9 cellular contexts compared by ENCODE assay signal in genomic region chr1:169487153-169487552, GRCh38. TPM values are rescaled to one million over a fixed set of nuclear protein-coding genes. Genes with fewer than 3 reads are reported as not detected.
DNase-seq lines count a peak whose midpoint lies in the region; ATAC-seq, FAIRE-seq and TF ChIP-seq lines count a peak whose summit lies in the region.
"Had no signal": no experiment of that assay in that cellular context is flagged by ENCODE, and none has a peak within 500 bp of the region (broad histone marks: within the 10 kb centered on the region; RNA-seq: fewer than 3 reads in every experiment).

No MANE protein-coding gene starts in this region.

- POLR2A ChIA-PET in GM10248 (lab: Yijun Ruan, JAX) = no interaction called here

- no peaks in the 10 kb centered on the region for H3K36me3 ChIP-seq in ACC112 (ENCODE audit: insufficient read depth, low read length)
- no peaks in the 10 kb centered on the region for H3K36me3 ChIP-seq in bronchial epithelial cell (ENCODE audit: control insufficient read depth, insufficient read depth, low read length)

- H3K4me3 ChIP-seq in ACC112 (ENCODE audit: low read depth, low read length) (peak overlapping the region; percentile 84), LNCaP clone FGC (ENCODE audit: low read depth, low read length) (peak overlapping the region; percentile 74; the same call in 1 of the 2 replicates), bronchial epithelial cell (ENCODE audit: low read depth, low read length) (no peak overlapping the region), foreskin fibroblast (ENCODE audit: low read depth in 1 of 2, low read length in 2 of 2) (no peak overlapping the region)

- no peak for TF ChIP-seq CTCF in LNCaP clone FGC (IDR thresholded peaks at IDR 0.05; ENCODE audit: control insufficient read depth, extremely low read depth, insufficient read depth)
- TF ChIP-seq CTCF in bronchial epithelial cell (IDR thresholded peaks at IDR 0.05; ENCODE audit: insufficient read depth, low read length, severe bottlenecking) = no peak
- no peak for TF ChIP-seq CTCF in natural killer cell (IDR thresholded peaks at IDR 0.05)
- TF ChIP-seq CTCF in foreskin fibroblast (IDR thresholded peaks at IDR 0.05; ENCODE audit: low read depth, low read length) = no peak
- TF ChIP-seq CTCF in GM10248 (IDR thresholded peaks at IDR 0.05; ENCODE audit: control extremely low read depth, extremely low read depth, low read depth, missing control alignments) = no peak

- H3K27ac ChIP-seq in ACC112 (ENCODE audit: low read depth, low read length) = peak overlapping the region; percentile 99

- H3K79me2 ChIP-seq in ACC112 (ENCODE audit: control insufficient read depth, insufficient read depth, low read length, unreplicated experiment) = peaks cover 30% of the 10 kb centered on the region

- ATAC-seq in natural killer cell = no peak

- FAIRE-seq in bronchial epithelial cell (lab: Jason Lieb, UNC) = no peak
- FAIRE-seq in urothelium cell line (lab: Jason Lieb, UNC) = no peak

- H3K4me1 ChIP-seq in ACC112 (ENCODE audit: control insufficient read depth, insufficient read depth, low read length, unreplicated experiment) = peaks cover 40% of the 10 kb centered on the region

- H3K27me3 ChIP-seq in ACC112 (ENCODE audit: insufficient read depth, low read length) (no peaks in the 10 kb centered on the region), bronchial epithelial cell (ENCODE audit: control insufficient read depth, insufficient read depth, low read length) (no peaks in the 10 kb centered on the region)

- no peaks in the 10 kb centered on the region for H3K27me3 Mint-ChIP-seq in natural killer cell (ENCODE audit: low read depth in 2 of 2)

- peak overlapping the region; percentile 90 to 92 for H3K27ac Mint-ChIP-seq in natural killer cell

- intact Hi-C loops in natural killer cell (cut with micrococcal nuclease) = loop anchor here (2.0 kb wide), 1 partner anchor 60 kb away; no protein-coding TSS in a partner anchor

- H3K36me3 Mint-ChIP-seq in natural killer cell = no peaks in the 10 kb centered on the region

- CTCF ChIA-PET in GM10248 (lab: Yijun Ruan, JAX) = interaction anchor here (1.6 to 1.8 kb wide), 2 partner anchors 13 to 22 kb away, joined by 3 to 4 read pairs; no protein-coding TSS in a partner anchor

- peak overlapping the region; percentile 96 for H3K4me3 Mint-ChIP-seq in natural killer cell

- DNase-seq in LNCaP clone FGC (ENCODE audit: low read depth) = no peak
- peak; percentile 26 for DNase-seq in bronchial epithelial cell (ENCODE audit: low read depth)
- DNase-seq in natural killer cell = no peak
- DNase-seq in foreskin fibroblast = no peak
- DNase-seq in NCI-H446 (lab: John Stamatoyannopoulos, UW) = no peak
- DNase-seq in GM10248 (ENCODE audit: extremely low spot score) = no peak
- no peak for DNase-seq in urothelium cell line (ENCODE audit: low spot score)
- DNase-seq: NCI-H1694 had no signal

- no peaks in the 10 kb centered on the region for H3K9me3 Mint-ChIP-seq in natural killer cell

- H2AFZ ChIP-seq in ACC112 (ENCODE audit: low read length, unreplicated experiment) = no peak overlapping the region

- H3K4me1 Mint-ChIP-seq in natural killer cell = peaks cover 31 to 39% of the 10 kb centered on the region in 2 donors

RNA-seq across cellular contexts. Expression of gene SLC19A2, which starts 1.4 kb away (rescaled TPM):
- 11.9 and 16.8 TPM in 2 replicates for total RNA-seq in bronchial epithelial cell
- total RNA-seq in natural killer cell = 1 to 10 TPM; 5.0 to 6.3 (median 5.3) TPM

RNA-seq across cellular contexts. Expression of gene CCDC181, which starts 59.9 kb away (rescaled TPM):
- total RNA-seq in bronchial epithelial cell (0.26 TPM in 1 of 2 replicates, not detected in the other), natural killer cell (not detected)

Comparison
In these comparisons a context has a peak if more than half of its experiments do, and no peak if none do; other contexts are left out.
1. H3K4me3 ChIP-seq: peak in ACC112 (single experiment) and LNCaP clone FGC (single experiment); none in bronchial epithelial cell (single experiment) and foreskin fibroblast (0 of 2).